Comparison of ENCODE assay signal across 13 cellular contexts in genomic region chr4:109782092-109782491, GRCh38. TPM values are rescaled to one million over a fixed set of nuclear protein-coding genes. Genes with fewer than 3 reads are reported as not detected.
"Had no signal": no experiment of that assay in that cellular context is flagged by ENCODE, and none has a peak within 500 bp of the region (broad histone marks: within the 10 kb centered on the region; RNA-seq: fewer than 3 reads in every experiment).

No MANE protein-coding gene starts in this region.

RNA-seq across cellular contexts. Expression of gene CFI, which starts 19.7 kb away (rescaled TPM):
- total RNA-seq: naive thymus-derived CD4-positive, alpha-beta T cell had no signal
- polyA plus RNA-seq: immature natural killer cell; keratinocyte; naive thymus-derived CD4-positive, alpha-beta T cell had no signal

RNA-seq across cellular contexts. Expression of gene RRH, which starts 45.7 kb away (rescaled TPM):
- total RNA-seq: hepatocyte, kidney epithelial cell, left cardiac atrium, left colon, left lobe of liver, left ventricle myocardium superior, lower lobe of right lung, mesenteric fat pad, mononuclear cell, mucosa of descending colon had no signal
- polyA plus RNA-seq: hepatocyte; naive thymus-derived CD4-positive, alpha-beta T cell had no signal
